Comparison of ENCODE assay signal across 8 cellular contexts in genomic region chr5:33891731-33892418, GRCh38. TPM values are rescaled to one million over a fixed set of nuclear protein-coding genes. Genes with fewer than 3 reads are reported as not detected.
DNase-seq lines count a peak whose midpoint lies in the region; ATAC-seq and TF ChIP-seq lines count a peak whose summit lies in the region.

Gene ADAMTS12 (minus strand): TSS chr5:33891990. CDS start chr5:33891856, 134 bp downstream.

- no peak within 1 kb of the TSS for H3K27ac ChIP-seq in lower lobe of right lung
- peak within 1 kb of the TSS; percentile 18 to 52 (median 32) for H3K27ac ChIP-seq in upper lobe of left lung
- H3K27ac ChIP-seq in effector memory CD4-positive, alpha-beta T cell (ENCODE audit: insufficient read depth, low read length, poor library complexity, severe bottlenecking) = no peak within 1 kb of the TSS

- H3K4me3 ChIP-seq in AG10803 (ENCODE audit: low read length) = peak within 1 kb of the TSS; percentile 71
- H3K4me3 ChIP-seq in cardiac fibroblast (replicated peaks in 1 of 2; ENCODE audit: low read depth in 2 of 2, low read length in 2 of 2) = peak within 1 kb of the TSS; percentile 63 to 64
- H3K4me3 ChIP-seq in lower lobe of right lung = peak within 1 kb of the TSS; percentile 52
- peak within 1 kb of the TSS; percentile 19 to 48 (median 36) for H3K4me3 ChIP-seq in upper lobe of left lung
- H3K4me3 ChIP-seq in effector memory CD4-positive, alpha-beta T cell (ENCODE audit: insufficient read depth, low read depth, low read length, poor library complexity, severe bottlenecking) = no peak within 1 kb of the TSS

- H3K36me3 ChIP-seq in lower lobe of right lung (no peaks in the 10 kb centered on the region), upper lobe of left lung (no peaks in the 10 kb centered on the region)
- H3K36me3 ChIP-seq in effector memory CD4-positive, alpha-beta T cell (ENCODE audit: control insufficient read depth, insufficient read depth, low read length) = no peaks in the 10 kb centered on the region

- H3K9me3 ChIP-seq in lower lobe of right lung (no peaks in the 10 kb centered on the region), upper lobe of left lung (no peaks in the 10 kb centered on the region)
- no peaks in the 10 kb centered on the region for H3K9me3 ChIP-seq in effector memory CD4-positive, alpha-beta T cell (ENCODE audit: control insufficient read depth, low read length)

- intact Hi-C loops in lower lobe of right lung (cut with DNase I) = no loop called here

- TF ChIP-seq EP300 in upper lobe of left lung (IDR thresholded peaks at IDR 0.05) = no peak

- ATAC-seq in HG03095 (IDR thresholded peaks at IDR 0.05; ENCODE audit: unreplicated experiment) (peak; percentile 41), lower lobe of right lung (peak; percentile 55 to 62), upper lobe of left lung (ENCODE audit: low FRiP score in 2 of 2) (peak in 1 of 2 donors; percentile 81)

- H3K4me1 ChIP-seq in lower lobe of right lung (no peaks in the 10 kb centered on the region), upper lobe of left lung (peaks cover 8 to 14% (median 9%) of the 10 kb centered on the region in 4 donors)
- H3K4me1 ChIP-seq in effector memory CD4-positive, alpha-beta T cell (ENCODE audit: control insufficient read depth, insufficient read depth, low read length, poor library complexity, severe bottlenecking) = no peaks in the 10 kb centered on the region

- H3K27me3 ChIP-seq in lower lobe of right lung (ENCODE audit: low read depth) (peaks cover 22% of the 10 kb centered on the region), upper lobe of left lung (peaks cover 0 to 2% (median 0%) of the 10 kb centered on the region in 4 donors)
- H3K27me3 ChIP-seq in effector memory CD4-positive, alpha-beta T cell (replicated peaks; ENCODE audit: control insufficient read depth, insufficient read depth, low read length, poor library complexity, severe bottlenecking) = no peaks in the 10 kb centered on the region

- TF ChIP-seq CTCF in AG10803 (conservative IDR thresholded peaks at IDR 0.05; ENCODE audit: low read length) (no peak), cardiac fibroblast (IDR thresholded peaks at IDR 0.05; ENCODE audit: low read depth, low read length) (no peak), lower lobe of right lung (IDR thresholded peaks at IDR 0.05) (no peak), upper lobe of left lung (IDR thresholded peaks at IDR 0.05) (no peak)

- DNase-seq in AG10803 (ENCODE audit: low read depth) (peak; percentile 54), cardiac fibroblast (ENCODE audit: low read depth in 2 of 2) (peak; percentile 55 to 78), lower lobe of right lung (no peak), upper lobe of left lung (peak in 1 of 2 donors; percentile 91), globus pallidus (ENCODE audit: low spot score) (no peak)
- DNase-seq in effector memory CD4-positive, alpha-beta T cell = no peak
- no peak for DNase-seq in NK-92 treated with Interleukin-12 subunit alpha and Interleukin-12 subunit beta, amount 100 ng/mL, for 24 hours (lab: John Stamatoyannopoulos, UW)

- 3 to 6% methylated on average over 21 to 25 of the region's 40 CpGs for WGBS in upper lobe of left lung, 2 donors

- TF ChIP-seq POLR2A in upper lobe of left lung (IDR thresholded peaks at IDR 0.05) = no peak

RNA-seq across cellular contexts. Expression of gene ADAMTS12, which starts in this region (rescaled TPM):
- total RNA-seq in lower lobe of right lung (7.6 TPM), upper lobe of left lung (10 to 100 TPM in 2 of 6 donors, 1 to 10 TPM in 4; 2.3 to 16.8 (median 7.4) TPM)

Comparison
In these comparisons a context has a peak if more than half of its experiments do, and no peak if none do; other contexts are left out.
1. DNase-seq: peak in AG10803 (single experiment) and cardiac fibroblast (2 of 2); none in lower lobe of right lung (single experiment), effector memory CD4-positive, alpha-beta T cell (0 of 3), globus pallidus (single experiment) and NK-92 treated with Interleukin-12 subunit alpha and Interleukin-12 subunit beta, amount 100 ng/mL, for 24 hours (single experiment).
2. H3K27ac ChIP-seq: peak in upper lobe of left lung (4 of 4); none in lower lobe of right lung (single experiment) and effector memory CD4-positive, alpha-beta T cell (single experiment).